ENCODE assay signal across 20 cellular contexts in genomic region chr1:193971595-193971994, GRCh38.
DNase-seq lines count a peak whose midpoint lies in the region; ATAC-seq, FAIRE-seq and TF ChIP-seq lines count a peak whose summit lies in the region.
"Had no signal": no experiment of that assay in that cellular context is flagged by ENCODE, and none has a peak within 500 bp of the region (broad histone marks: within the 10 kb centered on the region; RNA-seq: fewer than 3 reads in every experiment).

No MANE protein-coding gene starts in this region.

- TF ChIP-seq POLR2A in breast epithelium (IDR thresholded peaks at IDR 0.05) (no peak), endothelial cell of umbilical vein (IDR thresholded peaks at IDR 0.05; ENCODE audit: low read depth, low read length) (no peak)

- H3K9me3 Mint-ChIP-seq in MCF 10A (ENCODE audit: unreplicated experiment): no peaks in the 10 kb centered on the region
- peaks cover 2% of the 10 kb centered on the region for H3K9me3 Mint-ChIP-seq in activated CD8-positive, alpha-beta T cell treated with anti-CD3 and anti-CD28 coated beads, Interleukin-2, amount 10 ng/mL, durations not matched to agents 7 days and 5 days (ENCODE audit: insufficient read depth)
- H3K9me3 Mint-ChIP-seq: activated T-helper 2 cell treated with anti-CD3 and anti-CD28 coated beads, Interferon-gamma antibody, Interleukin-2, Interleukin-4, amounts not matched to agents 10 μg/mL and 5 μg/mL and 100 μg/mL, durations not matched to agents 14 hours and 24 hours and 36 hours had no signal

- no peaks in the 10 kb centered on the region for H3K36me3 Mint-ChIP-seq in MCF 10A (ENCODE audit: insufficient read depth, unreplicated experiment)
- H3K36me3 Mint-ChIP-seq in activated CD8-positive, alpha-beta T cell treated with anti-CD3 and anti-CD28 coated beads, Interleukin-2, amount 10 ng/mL, durations not matched to agents 7 days and 5 days (ENCODE audit: low read depth): no peaks in the 10 kb centered on the region

- no peak for ATAC-seq in activated CD8-positive, alpha-beta T cell treated with anti-CD3 and anti-CD28 coated beads, Interleukin-2, amount 10 ng/mL, durations not matched to agents 7 days and 5 days
- ATAC-seq in GM18517 (IDR thresholded peaks at IDR 0.05; ENCODE audit: unreplicated experiment): no peak
- ATAC-seq in GM21528 (IDR thresholded peaks at IDR 0.05; ENCODE audit: low FRiP score, unreplicated experiment): no peak
- ATAC-seq: right lobe of liver had no signal

- no peaks in the 10 kb centered on the region for H4K20me1 ChIP-seq in endothelial cell of umbilical vein (replicated peaks; ENCODE audit: control insufficient read depth, extremely low read depth, insufficient read depth, low read length)

- CTCF ChIA-PET in MCF 10A (lab: Yijun Ruan, JAX): interaction anchor here (0.7 to 0.9 kb wide), 2 partner anchors 112 to 567 kb away, joined by 3 read pairs; no protein-coding TSS in a partner anchor
- CTCF ChIA-PET in RWPE1 (lab: Yijun Ruan, JAX): no interaction called here
- CTCF ChIA-PET in endothelial cell of umbilical vein (lab: Charles Lee): no interaction called here
- CTCF ChIA-PET in activated CD8-positive, alpha-beta T cell treated with anti-CD3 and anti-CD28 coated beads, Interleukin-2, amount 10 ng/mL, durations not matched to agents 7 days and 5 days (lab: Charles Lee): no interaction called here

- no peak for FAIRE-seq in endothelial cell of umbilical vein (lab: Jason Lieb, UNC)

- H3K4me3 ChIP-seq in breast epithelium (no peak overlapping the region), endothelial cell of umbilical vein (replicated peaks in 1 of 3; ENCODE audit: insufficient read depth in 1 of 3, low read depth in 1 of 3, low read length in 3 of 3) (no peak overlapping the region), retinal pigment epithelial cell (ENCODE audit: low read length) (no peak overlapping the region)
- H3K4me3 ChIP-seq: right lobe of liver, testis had no signal

- no peak overlapping the region for H3K4me3 Mint-ChIP-seq in MCF 10A (ENCODE audit: unreplicated experiment)
- no peak overlapping the region for H3K4me3 Mint-ChIP-seq in activated CD8-positive, alpha-beta T cell treated with anti-CD3 and anti-CD28 coated beads, Interleukin-2, amount 10 ng/mL, durations not matched to agents 7 days and 5 days

- no peaks in the 10 kb centered on the region for H3K4me1 ChIP-seq in breast epithelium
- H3K4me1 ChIP-seq in endothelial cell of umbilical vein (ENCODE audit: control insufficient read depth, extremely low read depth, insufficient read depth, low read length): peaks cover 3% of the 10 kb centered on the region
- H3K4me1 ChIP-seq: Caco-2, right lobe of liver, testis had no signal

- H3K4me1 Mint-ChIP-seq in MCF 10A (ENCODE audit: insufficient read depth, unreplicated experiment): peaks cover 13% of the 10 kb centered on the region
- H3K4me1 Mint-ChIP-seq in activated CD8-positive, alpha-beta T cell treated with anti-CD3 and anti-CD28 coated beads, Interleukin-2, amount 10 ng/mL, durations not matched to agents 7 days and 5 days (ENCODE audit: low read depth): no peaks in the 10 kb centered on the region

- H3K9me3 ChIP-seq in breast epithelium (no peaks in the 10 kb centered on the region), endothelial cell of umbilical vein (replicated peaks; ENCODE audit: control insufficient read depth, insufficient read depth, low read length) (no peaks in the 10 kb centered on the region)
- H3K9me3 ChIP-seq: Caco-2, right lobe of liver, testis had no signal

- H3K36me3 ChIP-seq in breast epithelium (no peaks in the 10 kb centered on the region), endothelial cell of umbilical vein (ENCODE audit: control insufficient read depth in 2 of 2, extremely low read depth in 1 of 2, insufficient read depth in 2 of 2, low read length in 2 of 2) (no peaks in the 10 kb centered on the region)
- H3K36me3 ChIP-seq: right lobe of liver had no signal

- H3K27me3 Mint-ChIP-seq in MCF 10A (ENCODE audit: insufficient read depth, unreplicated experiment): no peaks in the 10 kb centered on the region
- no peaks in the 10 kb centered on the region for H3K27me3 Mint-ChIP-seq in activated CD8-positive, alpha-beta T cell treated with anti-CD3 and anti-CD28 coated beads, Interleukin-2, amount 10 ng/mL, durations not matched to agents 7 days and 5 days (ENCODE audit: low read depth)

- dilution Hi-C loops in endothelial cell of umbilical vein (cut with MboI; ENCODE audit: extremely low pct_ligation_motif_present, low sequenced_read_pairs): no loop called here

- no peak overlapping the region for H3K9ac ChIP-seq in endothelial cell of umbilical vein (replicated peaks; ENCODE audit: extremely low read depth, insufficient read depth, low read length)

- intact Hi-C loops in MCF 10A (cut with micrococcal nuclease): loop anchor here (2.0 kb wide), 1 partner anchor 21 kb away; no protein-coding TSS in a partner anchor
- intact Hi-C loops in breast epithelium (cut with DNase I; ENCODE audit: low total_unique reads): no loop called here
- intact Hi-C loops in endothelial cell of umbilical vein (cut with micrococcal nuclease): loop anchor here (2.0 kb wide), 1 partner anchor 53 kb away; no protein-coding TSS in a partner anchor

- H2AFZ ChIP-seq in endothelial cell of umbilical vein (ENCODE audit: low read depth, low read length): no peak overlapping the region

- POLR2A ChIA-PET in MCF 10A (lab: Yijun Ruan, JAX): interaction anchor here (0.8 kb wide), 1 partner anchor 10 kb away, joined by 3 read pairs; no protein-coding TSS in a partner anchor
- POLR2A ChIA-PET in RWPE1 (lab: Yijun Ruan, JAX; ENCODE audit: low non-redundant PET): no interaction called here
- POLR2A ChIA-PET in endothelial cell of umbilical vein (lab: Charles Lee): no interaction called here
- POLR2A ChIA-PET in activated CD8-positive, alpha-beta T cell treated with anti-CD3 and anti-CD28 coated beads, Interleukin-2, amount 10 ng/mL, durations not matched to agents 7 days and 5 days (lab: Charles Lee): no interaction called here

- BruUV-seq in MCF 10A (replicated peaks; lab: Mats Ljungman, UMichigan) (no TSS peak), endothelial cell of umbilical vein (replicated peaks; lab: Mats Ljungman, UMichigan) (no TSS peak)

- no peaks in the 10 kb centered on the region for H3K9me1 ChIP-seq in endothelial cell of umbilical vein (replicated peaks; ENCODE audit: control insufficient read depth, extremely low read depth, insufficient read depth, low read length)

- DNase-seq in MCF 10A (ENCODE audit: unreplicated experiment): peak; percentile 65
- no peak for DNase-seq in breast epithelium (ENCODE audit: low spot score in 2 of 2)
- peak; percentile 59 for DNase-seq in RWPE1 (ENCODE audit: low spot score)
- DNase-seq in endothelial cell of umbilical vein (ENCODE audit: low read depth, low spot score): peak; percentile 55
- DNase-seq in retinal pigment epithelial cell (ENCODE audit: low read depth): peak; percentile 44
- DNase-seq in activated CD8-positive, alpha-beta T cell treated with anti-CD3 and anti-CD28 coated beads, Interleukin-2, amount 10 ng/mL, durations not matched to agents 7 days and 5 days: no peak
- DNase-seq: activated CD8-positive, alpha-beta memory T cell treated with anti-CD3 and anti-CD28 coated beads for 24 hours; aorta; Caco-2; mesendoderm; NCI-H1092 treated with DMSO at 0.1 percent for 48 hours; NCI-H2171 treated with DMSO at 0.1 percent for 48 hours; right lobe of liver; stimulated activated CD4-positive, alpha-beta T cell treated with anti-CD3 and anti-CD28 coated beads, Interleukin-2, amount 100 ng/mL, for 48 hours; stimulated activated CD8-positive, alpha-beta memory T cell treated with anti-CD3 and anti-CD28 coated beads, Interleukin-4, amount 100 ng/mL, for 48 hours; testis had no signal

- H3K27ac Mint-ChIP-seq in MCF 10A (ENCODE audit: low read depth, unreplicated experiment): peak overlapping the region; percentile 32
- H3K27ac Mint-ChIP-seq in activated CD8-positive, alpha-beta T cell treated with anti-CD3 and anti-CD28 coated beads, Interleukin-2, amount 10 ng/mL, durations not matched to agents 7 days and 5 days: no peak overlapping the region
- H3K27ac Mint-ChIP-seq: activated T-helper 2 cell treated with anti-CD3 and anti-CD28 coated beads, Interferon-gamma antibody, Interleukin-2, Interleukin-4, amounts not matched to agents 10 μg/mL and 5 μg/mL and 100 μg/mL, durations not matched to agents 14 hours and 24 hours and 36 hours had no signal

- no peak overlapping the region for H3K4me2 ChIP-seq in endothelial cell of umbilical vein (ENCODE audit: insufficient read depth, low read length)

- H3K27ac ChIP-seq in breast epithelium: no peak overlapping the region
- no peak overlapping the region for H3K27ac ChIP-seq in RWPE1
- H3K27ac ChIP-seq in endothelial cell of umbilical vein (ENCODE audit: insufficient read depth, low read depth, low read length): peak overlapping the region; percentile 34
- H3K27ac ChIP-seq: right lobe of liver, testis, VCaP had no signal

- H3K27me3 ChIP-seq in breast epithelium (no peaks in the 10 kb centered on the region), endothelial cell of umbilical vein (ENCODE audit: control insufficient read depth in 2 of 2, insufficient read depth in 2 of 2, low read length in 2 of 2) (no peaks in the 10 kb centered on the region)
- H3K27me3 ChIP-seq: right lobe of liver, testis had no signal

- TF ChIP-seq CTCF in MCF 10A (IDR thresholded peaks at IDR 0.05; ENCODE audit: unreplicated experiment) (no peak), breast epithelium (IDR thresholded peaks at IDR 0.05) (no peak), RWPE1 (conservative IDR thresholded peaks at IDR 0.05; ENCODE audit: low read depth) (no peak), endothelial cell of umbilical vein (IDR thresholded peaks at IDR 0.05; ENCODE audit: extremely low read depth in 1 of 2, insufficient read depth in 1 of 2, low read depth in 1 of 2, low read length in 2 of 2) (no peak), retinal pigment epithelial cell (conservative IDR thresholded peaks at IDR 0.05; ENCODE audit: low read depth, low read length) (no peak)

- H3K79me2 ChIP-seq in endothelial cell of umbilical vein (ENCODE audit: control insufficient read depth, insufficient read depth, low read length): no peaks in the 10 kb centered on the region

TF ChIP-seq in endothelial cell of umbilical vein, 7 proteins besides CTCF, POLR2A, EP300 and RAD21:
- TF ChIP-seq JUN (IDR thresholded peaks at IDR 0.05; ENCODE audit: borderline replicate concordance, insufficient read depth, insufficient read length, low read depth) (peak; percentile 61), MAX (IDR thresholded peaks at IDR 0.05; ENCODE audit: insufficient read depth, insufficient read length) (no peak), FOS (IDR thresholded peaks at IDR 0.05; ENCODE audit: borderline replicate concordance, insufficient read depth, low read length) (peak; percentile 77), GATA2 (IDR thresholded peaks at IDR 0.05; ENCODE audit: insufficient read depth, insufficient read length, low read depth, low read length) (no peak)

Comparison
In these comparisons a context has a peak if more than half of its experiments do, and no peak if none do; other contexts are left out.
1. DNase-seq: peak in MCF 10A (single experiment), RWPE1 (single experiment), endothelial cell of umbilical vein (single experiment) and retinal pigment epithelial cell (single experiment); none in breast epithelium (0 of 2) and activated CD8-positive, alpha-beta T cell treated with anti-CD3 and anti-CD28 coated beads, Interleukin-2, amount 10 ng/mL, durations not matched to agents 7 days and 5 days (single experiment).